Comparison of ENCODE assay signal across 9 cellular contexts in genomic region chr2:240205348-240205747, GRCh38.
DNase-seq lines count a peak whose midpoint lies in the region; ATAC-seq and TF ChIP-seq lines count a peak whose summit lies in the region.
"Had no signal": no experiment of that assay in that cellular context is flagged by ENCODE, and none has a peak within 500 bp of the region (broad histone marks: within the 10 kb centered on the region; RNA-seq: fewer than 3 reads in every experiment).

No MANE protein-coding gene starts in this region.

- H2AFZ ChIP-seq in OCI-LY7 (ENCODE audit: low read length), result no peak overlapping the region

- POLR2A ChIA-PET in OCI-LY7 (lab: Charles Lee), result no interaction called here

- DNase-seq in left ventricle myocardium superior (peak; percentile 27), right atrium auricular region (ENCODE audit: low spot score) (no peak), myocyte (ENCODE audit: low read depth) (peak; percentile 98), OCI-LY7 (ENCODE audit: low spot score) (no peak), NCI-H2227 treated with DMSO at 0.1 percent for 48 hours (lab: John Stamatoyannopoulos, UW) (no peak)
- peak; percentile 64 to 74 for DNase-seq in activated naive CD4-positive, alpha-beta T cell treated with anti-CD3 and anti-CD28 coated beads, Interleukin-2, amount 50 U/mL, for 72 hours (ENCODE audit: low spot score in 2 of 2)
- DNase-seq: DND-41 had no signal

- H3K27me3 ChIP-seq in right atrium auricular region, result no peaks in the 10 kb centered on the region

- no peaks in the 10 kb centered on the region for H3K9me2 ChIP-seq in OCI-LY7 (ENCODE audit: insufficient read depth, low read length)

- no TSS peak for BruUV-seq in OCI-LY7 (replicated peaks; lab: Mats Ljungman, UMichigan)

- H3K4me3 ChIP-seq in right atrium auricular region, result no peak overlapping the region
- no peak overlapping the region for H3K4me3 ChIP-seq in OCI-LY7 (ENCODE audit: low read depth, low read length, poor library complexity, severe bottlenecking)

- intact Hi-C loops in left ventricle myocardium superior (cut with micrococcal nuclease) (no loop called here), OCI-LY7 (cut with micrococcal nuclease; ENCODE audit: unreplicated experiment) (no loop called here)

- no peaks in the 10 kb centered on the region for H4K20me1 ChIP-seq in OCI-LY7 (ENCODE audit: insufficient read depth, low read length)

- H3K36me3 Mint-ChIP-seq in activated naive CD4-positive, alpha-beta T cell treated with anti-CD3 and anti-CD28 coated beads, Interleukin-2, amount 50 U/mL, for 72 hours, result peaks cover 0 to 5% of the 10 kb centered on the region in 2 donors

- H3K36me3 ChIP-seq in right atrium auricular region (no peaks in the 10 kb centered on the region), OCI-LY7 (ENCODE audit: insufficient read depth, low read length) (no peaks in the 10 kb centered on the region)

- H3K9me3 ChIP-seq in right atrium auricular region (no peaks in the 10 kb centered on the region), OCI-LY7 (ENCODE audit: low read length) (no peaks in the 10 kb centered on the region)

- TF ChIP-seq CTCF in right atrium auricular region (IDR thresholded peaks at IDR 0.05) (no peak), OCI-LY7 (conservative IDR thresholded peaks at IDR 0.05; ENCODE audit: low read length) (no peak)

- H3K79me2 ChIP-seq in OCI-LY7 (ENCODE audit: insufficient read depth, low read depth, low read length), result no peaks in the 10 kb centered on the region

- no peak overlapping the region for H3K27ac Mint-ChIP-seq in activated naive CD4-positive, alpha-beta T cell treated with anti-CD3 and anti-CD28 coated beads, Interleukin-2, amount 50 U/mL, for 72 hours

- H3K9me3 Mint-ChIP-seq in activated naive CD4-positive, alpha-beta T cell treated with anti-CD3 and anti-CD28 coated beads, Interleukin-2, amount 50 U/mL, for 72 hours, result peaks cover 0 to 9% of the 10 kb centered on the region in 2 donors

- H3K27ac ChIP-seq in right atrium auricular region (no peak overlapping the region), OCI-LY7 (ENCODE audit: low read depth, low read length, poor library complexity, severe bottlenecking) (no peak overlapping the region)

- CTCF ChIA-PET in OCI-LY7 (lab: Charles Lee; ENCODE audit: unreplicated experiment), result no interaction called here

- peaks cover 0 to 3% of the 10 kb centered on the region in 2 donors for H3K4me1 ChIP-seq in right atrium auricular region
- H3K4me1 ChIP-seq in OCI-LY7 (ENCODE audit: insufficient read depth, low read length, poor library complexity, severe bottlenecking), result no peaks in the 10 kb centered on the region

- H3K4me2 ChIP-seq in OCI-LY7 (ENCODE audit: low read length), result no peak overlapping the region

- ATAC-seq in left ventricle myocardium superior (peak; percentile 30), GM18502 (IDR thresholded peaks at IDR 0.05; ENCODE audit: poor library complexity, unreplicated experiment) (no peak), HG03135 (IDR thresholded peaks at IDR 0.05; ENCODE audit: unreplicated experiment) (no peak)
- peak; percentile 99 to 100 for ATAC-seq in activated naive CD4-positive, alpha-beta T cell treated with anti-CD3 and anti-CD28 coated beads, Interleukin-2, amount 50 U/mL, for 72 hours

Comparison
In these comparisons a context has a peak if more than half of its experiments do, and no peak if none do; other contexts are left out.
1. DNase-seq: peak in left ventricle myocardium superior (single experiment), activated naive CD4-positive, alpha-beta T cell treated with anti-CD3 and anti-CD28 coated beads, Interleukin-2, amount 50 U/mL, for 72 hours (2 of 2) and myocyte (single experiment); none in right atrium auricular region (single experiment), OCI-LY7 (single experiment) and NCI-H2227 treated with DMSO at 0.1 percent for 48 hours (single experiment).
2. ATAC-seq: peak in left ventricle myocardium superior (single experiment) and activated naive CD4-positive, alpha-beta T cell treated with anti-CD3 and anti-CD28 coated beads, Interleukin-2, amount 50 U/mL, for 72 hours (2 of 2); none in GM18502 (single experiment) and HG03135 (single experiment).